34 cellular contexts compared by ENCODE assay signal in genomic region chr9:12230708-12231107, GRCh38.
DNase-seq lines count a peak whose midpoint lies in the region; ATAC-seq lines count a peak whose summit lies in the region.
"Had no signal": no experiment of that assay in that cellular context is flagged by ENCODE, and none has a peak within 500 bp of the region (broad histone marks: within the 10 kb centered on the region; RNA-seq: fewer than 3 reads in every experiment).

No MANE protein-coding gene starts in this region.

- no peak overlapping the region for H3K27ac Mint-ChIP-seq in T-helper 2 cell treated with Interferon-gamma antibody and Interleukin-4, amounts not matched to agents 5 μg/mL and 100 μg/mL, for 36 hours
- H3K27ac Mint-ChIP-seq: activated CD4-positive, alpha-beta memory T cell treated with anti-CD3 and anti-CD28 coated beads, Interleukin-2, amount 10 ng/mL, durations not matched to agents 7 days and 5 days; activated naive CD4-positive, alpha-beta T cell treated with anti-CD3 and anti-CD28 coated beads, Interleukin-2, amount 50 U/mL, for 72 hours; activated T-helper 2 cell treated with anti-CD3 and anti-CD28 coated beads, Interferon-gamma antibody, Interleukin-2, Interleukin-4, amounts not matched to agents 10 μg/mL and 5 μg/mL and 100 μg/mL, durations not matched to agents 14 hours and 24 hours and 36 hours; B cell; CD8-positive, alpha-beta memory T cell; H9; mesothelial cell of epicardium; naive thymus-derived CD8-positive, alpha-beta T cell; progenitor cell of endocrine pancreas had no signal

- peaks cover 2% of the 10 kb centered on the region for H3K4me1 Mint-ChIP-seq in T-helper 2 cell treated with Interferon-gamma antibody and Interleukin-4, amounts not matched to agents 5 μg/mL and 100 μg/mL, for 36 hours (ENCODE audit: low read depth)
- H3K4me1 Mint-ChIP-seq: B cell; CD8-positive, alpha-beta memory T cell; H9; mesothelial cell of epicardium; naive thymus-derived CD8-positive, alpha-beta T cell had no signal

- H3K4me3 Mint-ChIP-seq in T-helper 2 cell treated with Interferon-gamma antibody and Interleukin-4, amounts not matched to agents 5 μg/mL and 100 μg/mL, for 36 hours, result peak overlapping the region; percentile 26
- H3K4me3 Mint-ChIP-seq: activated CD4-positive, alpha-beta memory T cell treated with anti-CD3 and anti-CD28 coated beads, Interleukin-2, amount 10 ng/mL, durations not matched to agents 7 days and 5 days; B cell; CD8-positive, alpha-beta memory T cell; H9; mesothelial cell of epicardium; naive thymus-derived CD8-positive, alpha-beta T cell had no signal

- ATAC-seq in GM18861 (IDR thresholded peaks at IDR 0.05; ENCODE audit: unreplicated experiment) (peak; percentile 78), GM21390 (IDR thresholded peaks at IDR 0.05; ENCODE audit: unreplicated experiment) (peak; percentile 80), HG03432 (IDR thresholded peaks at IDR 0.05; ENCODE audit: unreplicated experiment) (peak; percentile 82), GM18519 (IDR thresholded peaks at IDR 0.05; ENCODE audit: low FRiP score, unreplicated experiment) (no peak)
- ATAC-seq: activated naive CD4-positive, alpha-beta T cell treated with anti-CD3 and anti-CD28 coated beads, Interleukin-2, amount 50 U/mL, for 72 hours; foreskin keratinocyte; K562; naive thymus-derived CD8-positive, alpha-beta T cell; sciatic nerve had no signal

- peaks cover 55% of the 10 kb centered on the region for H3K9me3 Mint-ChIP-seq in T-helper 2 cell treated with Interferon-gamma antibody and Interleukin-4, amounts not matched to agents 5 μg/mL and 100 μg/mL, for 36 hours

- no peak for DNase-seq in T-helper 2 cell treated with Interferon-gamma antibody and Interleukin-4, amounts not matched to agents 5 μg/mL and 100 μg/mL, for 36 hours (ENCODE audit: low spot score)
- no peak for DNase-seq in midbrain (lab: John Stamatoyannopoulos, UW)
- DNase-seq in NCI-H128 (lab: John Stamatoyannopoulos, UW; ENCODE audit: unreplicated experiment), result no peak
- no peak for DNase-seq in dedifferentiated amniotic fluid mesenchymal stem cell (ENCODE audit: extremely low spot score)
- DNase-seq: activated CD4-positive, alpha-beta memory T cell treated with anti-CD3 and anti-CD28 coated beads, Interleukin-2, amount 10 ng/mL, durations not matched to agents 7 days and 5 days; activated CD4-positive, alpha-beta T cell treated with anti-CD3 and anti-CD28 coated beads for 1 hour; activated CD8-positive, alpha-beta memory T cell treated with anti-CD3 and anti-CD28 coated beads, Interleukin-2, amount 50 U/mL, for 48 hours; amygdala; brain microvascular endothelial cell; CD8-positive, alpha-beta memory T cell; EL; esophagus squamous epithelium; foreskin keratinocyte; H9; MG63; naive thymus-derived CD8-positive, alpha-beta T cell; NCI-H1417 treated with DMSO at 0.1 percent for 48 hours; NCI-H2029 treated with DMSO at 0.1 percent for 48 hours; NCI-H2227 treated with DMSO at 0.1 percent for 48 hours; NCI-H526 treated with DMSO at 0.1 percent for 48 hours; SHP77 treated with DMSO at 0.1 percent for 48 hours; stimulated activated CD4-positive, alpha-beta T cell treated with anti-CD3 and anti-CD28 coated beads, Interleukin-4, amount 100 ng/mL, for 1 hour; thyroid gland had no signal

- no peaks in the 10 kb centered on the region for H3K36me3 Mint-ChIP-seq in T-helper 2 cell treated with Interferon-gamma antibody and Interleukin-4, amounts not matched to agents 5 μg/mL and 100 μg/mL, for 36 hours (ENCODE audit: low read depth)
- H3K36me3 Mint-ChIP-seq: CD8-positive, alpha-beta memory T cell had no signal

- H3K27me3 Mint-ChIP-seq in T-helper 2 cell treated with Interferon-gamma antibody and Interleukin-4, amounts not matched to agents 5 μg/mL and 100 μg/mL, for 36 hours (ENCODE audit: low read depth), result no peaks in the 10 kb centered on the region
- H3K27me3 Mint-ChIP-seq: activated CD4-positive, alpha-beta memory T cell treated with anti-CD3 and anti-CD28 coated beads, Interleukin-2, amount 10 ng/mL, durations not matched to agents 7 days and 5 days; B cell; CD8-positive, alpha-beta memory T cell; naive thymus-derived CD8-positive, alpha-beta T cell; progenitor cell of endocrine pancreas had no signal
